Comparison of ENCODE assay signal across 9 cellular contexts in the genomic region with DNA sequence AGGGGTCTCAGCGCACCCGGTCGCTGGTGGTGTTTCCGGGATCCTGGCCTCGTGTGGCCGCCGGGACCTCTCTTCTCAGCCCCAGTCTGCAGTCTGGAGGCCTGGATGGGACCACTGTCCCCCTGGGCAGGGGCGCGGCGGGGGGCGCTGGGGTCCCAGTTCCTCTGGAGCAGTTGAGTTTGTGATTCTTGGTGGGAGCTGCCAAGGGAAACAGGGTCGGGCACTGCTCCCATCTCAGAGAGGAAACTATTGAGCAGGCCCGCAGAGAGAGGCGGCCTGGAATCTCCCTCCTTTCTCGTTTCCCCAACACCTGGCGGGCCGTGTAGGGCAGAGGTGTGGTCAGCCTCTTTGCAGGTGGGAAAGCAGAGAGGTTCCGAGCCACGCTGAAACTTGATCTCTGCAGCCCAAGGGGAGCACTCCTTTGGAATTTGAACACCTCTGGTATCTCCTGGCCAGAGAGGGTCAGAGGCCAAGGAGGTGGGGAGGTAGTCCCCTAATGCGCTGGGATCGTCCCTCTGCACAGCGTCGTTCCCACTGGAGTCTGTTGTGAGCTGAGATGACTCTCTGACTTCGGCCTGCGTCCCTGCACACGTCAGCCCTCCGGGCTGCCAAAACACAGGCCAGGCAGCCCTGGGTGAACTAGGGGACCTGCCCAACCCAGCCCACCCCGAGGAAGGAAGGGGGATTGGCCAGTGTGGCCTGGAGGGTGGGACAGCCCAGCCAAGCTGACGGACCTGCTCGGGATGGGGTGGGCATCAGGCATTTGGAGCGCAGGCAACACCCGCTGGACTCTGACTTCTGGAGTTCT. TPM values are rescaled to one million over a fixed set of nuclear protein-coding genes. Genes with fewer than 3 reads are reported as not detected.
DNase-seq lines count a peak whose midpoint lies in the region; ATAC-seq, FAIRE-seq and TF ChIP-seq lines count a peak whose summit lies in the region.
"Had no signal": no experiment of that assay in that cellular context is flagged by ENCODE, and none has a peak within 500 bp of the region (broad histone marks: within the 10 kb centered on the region; RNA-seq: fewer than 3 reads in every experiment).

No MANE protein-coding gene starts in this region.

- no peak for TF ChIP-seq EP300 in K562 (IDR thresholded peaks at IDR 0.05; ENCODE audit: low read length)

- TF ChIP-seq POLR2A in K562 (conservative IDR thresholded peaks at IDR 0.05) (no peak), spleen (IDR thresholded peaks at IDR 0.05) (no peak)

- CTCF ChIA-PET in K562 (lab: Yijun Ruan, JAX; ENCODE audit: low intra/inter-chr PET ratio) = interaction anchor here (1.0 kb wide), 1 partner anchor 25 kb away, joined by 3 read pairs; no protein-coding TSS in a partner anchor

- peak; percentile 6 for ATAC-seq in K562
- no peak for ATAC-seq in GM19397 (IDR thresholded peaks at IDR 0.05; ENCODE audit: unreplicated experiment)

- H3K4me1 ChIP-seq in KMS-11 (ENCODE audit: low read depth, poor library complexity, severe bottlenecking) (no peaks in the 10 kb centered on the region), K562 (replicated peaks in 1 of 2; ENCODE audit: control insufficient read depth in 2 of 2, insufficient read depth in 2 of 2, low read length in 2 of 2) (peaks cover 47 to 70% of the 10 kb centered on the region in 2 experiments), spleen (peaks cover 45 to 90% (median 76%) of the 10 kb centered on the region in 6 donors)

- 5% methylated on average over 31 of the region's 32 CpGs for WGBS in K562 (ENCODE audit: insufficient coverage, low coverage, missing lambda C conversion rate)
- WGBS in spleen, 5 donors = 10 to 20% (median 13%) methylated on average over 18 to 32 of the region's 32 CpGs

- H3K9me3 ChIP-seq in K562 (replicated peaks; ENCODE audit: control insufficient read depth, insufficient read depth, low read depth, low read length) (no peaks in the 10 kb centered on the region), spleen (no peaks in the 10 kb centered on the region)

- POLR2A ChIA-PET in K562 (lab: Yijun Ruan, JAX) = interaction anchor here (0.6 to 1.7 kb wide), 9 partner anchors 9 to 91 kb away, joined by 3 to 8 read pairs (median 3); no protein-coding TSS in a partner anchor

- H3K36me3 ChIP-seq in KMS-11 (ENCODE audit: insufficient read depth) = no peaks in the 10 kb centered on the region
- peaks cover 7% of the 10 kb centered on the region; the same call in 1 of the 3 replicates for H3K36me3 ChIP-seq in K562 (ENCODE audit: control insufficient read depth, insufficient read depth, low read length)
- H3K36me3 ChIP-seq in spleen = peaks cover 0 to 6% (median 0%) of the 10 kb centered on the region in 6 donors

- H3K4me3 ChIP-seq in KMS-11 (IDR thresholded peaks at IDR 0.05; ENCODE audit: insufficient read depth, low read depth, low read length) (no peak overlapping the region), K562 (peak overlapping the region; percentile 78), spleen (peak overlapping the region; percentile 76 to 98 (median 84))

- no peaks in the 10 kb centered on the region for H4K20me1 ChIP-seq in KMS-11 (ENCODE audit: insufficient read depth)
- no peaks in the 10 kb centered on the region; the same call in 1 of the 2 replicates for H4K20me1 ChIP-seq in K562 (replicated peaks; ENCODE audit: control insufficient read depth, insufficient read depth, low read length)

- H3K79me2 ChIP-seq in KMS-11 (ENCODE audit: insufficient read depth, low read depth) (no peaks in the 10 kb centered on the region), K562 (ENCODE audit: control insufficient read depth, insufficient read depth, low read length) (peaks cover 49% of the 10 kb centered on the region)

- no peaks in the 10 kb centered on the region for H3K9me1 ChIP-seq in K562 (ENCODE audit: control insufficient read depth, insufficient read depth, low read length)

- TF ChIP-seq CTCF in KMS-11 (conservative IDR thresholded peaks at IDR 0.05; ENCODE audit: low read depth, low read length) = no peak
- no peak for TF ChIP-seq CTCF in K562 (IDR thresholded peaks at IDR 0.05 in 2 of 3, conservative IDR thresholded peaks at IDR 0.05 in 1 of 3; ENCODE audit: insufficient read depth in 2 of 3, low read depth in 1 of 3, low read length in 3 of 3)
- no peak for TF ChIP-seq CTCF in spleen (IDR thresholded peaks at IDR 0.05 in 8 of 11, conservative IDR thresholded peaks at IDR 0.05 in 3 of 11)

- no peak for FAIRE-seq in K562 (lab: Jason Lieb, UNC)

- H3K9ac ChIP-seq in KMS-11 = peak overlapping the region; percentile 27; the same call in 1 of the 2 replicates
- H3K9ac ChIP-seq in K562 (ENCODE audit: insufficient read depth in 1 of 2, low read depth in 2 of 2, low read length in 2 of 2) = peak overlapping the region; percentile 69 to 96

- H3K27me3 ChIP-seq in KMS-11 (ENCODE audit: insufficient read depth, low read depth) (no peaks in the 10 kb centered on the region), K562 (ENCODE audit: control insufficient read depth in 2 of 2, insufficient read depth in 2 of 2, low read length in 2 of 2) (no peaks in the 10 kb centered on the region), spleen (replicated peaks in 1 of 7) (no peaks in the 10 kb centered on the region)

- H3K4me2 ChIP-seq in KMS-11 (peak overlapping the region; percentile 54; the same call in 1 of the 2 replicates), K562 (ENCODE audit: insufficient read depth, low read length) (peak overlapping the region; percentile 81)

- intact Hi-C loops in K562 (cut with micrococcal nuclease) (loop anchor here (1.0 kb wide), 3 partner anchors 21 to 56 kb away; no protein-coding TSS in a partner anchor), spleen (cut with DNase I; ENCODE audit: low total_unique reads) (loop anchor here (10.0 kb wide), 2 partner anchors 49 to 51 kb away; partner anchors contain the start of gene C19orf12)

- in situ Hi-C loops in K562 (cut with MboI) = no loop called here

- TF ChIP-seq RAD21 in K562 (CRISPR knock-in tag; conservative IDR thresholded peaks at IDR 0.05 in 1 of 2, IDR thresholded peaks at IDR 0.05 in 1 of 2) = no peak

- H3K27ac ChIP-seq in KMS-11 = no peak overlapping the region
- peak overlapping the region; percentile 57; the same call in 2 of the 3 replicates for H3K27ac ChIP-seq in K562 (ENCODE audit: extremely low read depth, low read depth, low read length)
- peak overlapping the region; percentile 52 to 93 (median 84) for H3K27ac ChIP-seq in spleen
- H3K27ac ChIP-seq: 22Rv1 had no signal

- DNase-seq in DMS53 (lab: John Stamatoyannopoulos, UW) (peak; percentile 30), DMS53 treated with DMSO at 0.1 percent for 48 hours (lab: John Stamatoyannopoulos, UW; ENCODE audit: unreplicated experiment) (no peak), K562 (ENCODE audit: extremely low read depth in 1 of 4, low spot score in 3 of 4) (peak in 2 of 4 experiments; percentile 18 to 33), iPS-NIHi7 (ENCODE audit: extremely low spot score) (peak; percentile 60), spleen (no peak), NCI-H187 treated with DMSO at 0.1 percent for 48 hours (lab: John Stamatoyannopoulos, UW) (no peak)

- peak overlapping the region; percentile 69; the same call in 1 of the 2 replicates for H2AFZ ChIP-seq in KMS-11 (ENCODE audit: low read depth)
- peak overlapping the region; percentile 76 for H2AFZ ChIP-seq in K562 (ENCODE audit: low read depth, low read length)

- BruUV-seq in K562 (replicated peaks; lab: Mats Ljungman, UMichigan) = TSS peak; percentile 46

RNA-seq across cellular contexts. Expression of gene PLEKHF1, which starts 0.8 kb away (rescaled TPM):
- 3.5 and 12.3 TPM in 2 replicates for total RNA-seq in K562 (2011; cell fraction: chromatin; rRNA removed; ENCODE audit: low replicate concordance)
- 17.3 and 17.5 TPM in 2 replicates for total RNA-seq in K562 (2011; cell fraction: nucleolus; rRNA removed)
- 7.9 and 9.0 TPM in 2 replicates for total RNA-seq in K562 (2011; cell fraction: nucleoplasm; rRNA removed)
- total RNA-seq in K562 (2014; rRNA removed) = 13.4 and 18.5 TPM in 2 replicates
- 1.2 TPM in 2 replicates for total RNA-seq in K562 (2014; rRNA removed; fragmentation: Illumina TruSeq; extraction: Trizol)
- total RNA-seq in K562 (2015; rRNA removed; fragmentation: Illumina TruSeq; extraction: Trizol) = 5.0 and 5.6 TPM in 2 replicates
- total RNA-seq in K562 (2021) = 12.7 and 15.1 TPM in 2 replicates
- 2.9 and 5.2 TPM in 2 replicates for polyA plus RNA-seq in K562 (2011; rRNA removed)
- 6.8 and 18.1 TPM in 2 replicates for polyA plus RNA-seq in K562 (2011; cell fraction: cytosol; rRNA removed)
- 5.6 and 9.4 TPM in 2 replicates for polyA plus RNA-seq in K562 (2011; cell fraction: nucleus; rRNA removed)
- polyA plus RNA-seq in K562 (2012) = 9.9 and 29.3 TPM in 2 replicates
- polyA plus RNA-seq in K562 (2014; fragmentation: Illumina TruSeq; extraction: Trizol) = 2.3 and 4.6 TPM in 2 replicates
- under 1 TPM in 1 of 2 experiments, not detected in 1; 0.07 TPM for polyA plus RNA-seq in K562 (2014; fragmentation: Nextera tagmentation; extraction: Ambion mirVana)
- 11.0 and 12.0 TPM in 2 replicates for polyA plus RNA-seq in K562 (2014; rRNA removed)
- polyA minus RNA-seq in K562 (2011; rRNA and poly(A)+ RNA removed) = 1.9 and 2.0 TPM in 2 replicates
- 5.2 and 6.2 TPM in 2 replicates for polyA minus RNA-seq in K562 (2011; cell fraction: cytosol; rRNA and poly(A)+ RNA removed)
- polyA minus RNA-seq in K562 (2011; cell fraction: nucleus; rRNA and poly(A)+ RNA removed) = 6.5 and 7.6 TPM in 2 replicates
- total RNA-seq in spleen = 10 to 100 TPM; 12.4 to 28.0 (median 18.5) TPM
- 10 to 100 TPM in 2 of 3 donors, 1 to 10 TPM in 1; 9.7 to 18.6 (median 10.7) TPM for polyA plus RNA-seq in spleen

RNA-seq across cellular contexts. Expression of gene C19orf12, which starts 49.0 kb away (rescaled TPM):
- 15.4 and 23.3 TPM in 2 replicates for total RNA-seq in K562 (2011; cell fraction: chromatin; rRNA removed; ENCODE audit: low replicate concordance)
- total RNA-seq in K562 (2011; cell fraction: nucleolus; rRNA removed) = 12.6 and 12.8 TPM in 2 replicates
- total RNA-seq in K562 (2011; cell fraction: nucleoplasm; rRNA removed) = 14.1 and 15.2 TPM in 2 replicates
- 10.2 and 13.1 TPM in 2 replicates for total RNA-seq in K562 (2014; rRNA removed)
- total RNA-seq in K562 (2014; rRNA removed; fragmentation: Illumina TruSeq; extraction: Trizol) = 6.8 TPM in 2 replicates
- 10.1 and 11.3 TPM in 2 replicates for total RNA-seq in K562 (2015; rRNA removed; fragmentation: Illumina TruSeq; extraction: Trizol)
- total RNA-seq in K562 (2021) = 11.7 and 14.5 TPM in 2 replicates
- 10.3 and 12.9 TPM in 2 replicates for polyA plus RNA-seq in K562 (2011; rRNA removed)
- polyA plus RNA-seq in K562 (2011; cell fraction: cytosol; rRNA removed) = 9.3 and 14.0 TPM in 2 replicates
- polyA plus RNA-seq in K562 (2011; cell fraction: nucleus; rRNA removed) = 11.9 and 16.5 TPM in 2 replicates
- 11.1 and 15.6 TPM in 2 replicates for polyA plus RNA-seq in K562 (2012)
- 9.8 and 11.4 TPM in 2 replicates for polyA plus RNA-seq in K562 (2014; fragmentation: Illumina TruSeq; extraction: Trizol)
- 1 to 10 TPM; 1.9 to 2.8 TPM for polyA plus RNA-seq in K562 (2014; fragmentation: Nextera tagmentation; extraction: Ambion mirVana)
- polyA plus RNA-seq in K562 (2014; rRNA removed) = 13.1 and 16.5 TPM in 2 replicates
- 3.7 and 4.0 TPM in 2 replicates for polyA minus RNA-seq in K562 (2011; rRNA and poly(A)+ RNA removed)
- 2.9 and 4.1 TPM in 2 replicates for polyA minus RNA-seq in K562 (2011; cell fraction: cytosol; rRNA and poly(A)+ RNA removed)
- polyA minus RNA-seq in K562 (2011; cell fraction: nucleus; rRNA and poly(A)+ RNA removed) = 3.2 and 3.6 TPM in 2 replicates
- 10 to 100 TPM; 24.2 to 36.9 (median 30.2) TPM for total RNA-seq in spleen
- polyA plus RNA-seq in spleen = 10 to 100 TPM; 13.8 to 19.3 (median 13.9) TPM

RNA-seq across cellular contexts. Expression of gene POP4, which starts 59.9 kb away (rescaled TPM):
- 71.1 and 129 TPM in 2 replicates for total RNA-seq in K562 (2011; cell fraction: chromatin; rRNA removed; ENCODE audit: low replicate concordance)
- total RNA-seq in K562 (2011; cell fraction: nucleolus; rRNA removed) = 77.1 and 97.6 TPM in 2 replicates
- 95.7 and 96.5 TPM in 2 replicates for total RNA-seq in K562 (2011; cell fraction: nucleoplasm; rRNA removed)
- total RNA-seq in K562 (2014; rRNA removed) = 95.5 and 113 TPM in 2 replicates
- 110 TPM in 2 replicates for total RNA-seq in K562 (2014; rRNA removed; fragmentation: Illumina TruSeq; extraction: Trizol)
- 108 and 113 TPM in 2 replicates for total RNA-seq in K562 (2015; rRNA removed; fragmentation: Illumina TruSeq; extraction: Trizol)
- total RNA-seq in K562 (2021) = 86.1 and 92.6 TPM in 2 replicates
- polyA plus RNA-seq in K562 (2011; rRNA removed) = 86.1 and 99.0 TPM in 2 replicates
- 61.1 and 61.7 TPM in 2 replicates for polyA plus RNA-seq in K562 (2011; cell fraction: cytosol; rRNA removed)
- 106 and 126 TPM in 2 replicates for polyA plus RNA-seq in K562 (2011; cell fraction: nucleus; rRNA removed)
- 56.6 and 69.1 TPM in 2 replicates for polyA plus RNA-seq in K562 (2012)
- polyA plus RNA-seq in K562 (2014; fragmentation: Illumina TruSeq; extraction: Trizol) = 98.2 and 111 TPM in 2 replicates
- 10 to 100 TPM; 42.1 to 59.6 TPM for polyA plus RNA-seq in K562 (2014; fragmentation: Nextera tagmentation; extraction: Ambion mirVana)
- 99.3 and 128 TPM in 2 replicates for polyA plus RNA-seq in K562 (2014; rRNA removed)
- polyA minus RNA-seq in K562 (2011; rRNA and poly(A)+ RNA removed) = 86.3 and 90.5 TPM in 2 replicates
- polyA minus RNA-seq in K562 (2011; cell fraction: cytosol; rRNA and poly(A)+ RNA removed) = 26.8 and 34.8 TPM in 2 replicates
- polyA minus RNA-seq in K562 (2011; cell fraction: nucleus; rRNA and poly(A)+ RNA removed) = 62.5 and 81.8 TPM in 2 replicates
- 10 to 100 TPM; 49.3 to 73.1 (median 60.7) TPM for total RNA-seq in spleen
- 10 to 100 TPM; 54.5 to 69.1 (median 68.8) TPM for polyA plus RNA-seq in spleen

Comparison
In these comparisons a context has a peak if more than half of its experiments do, and no peak if none do; other contexts are left out.
1. DNase-seq: peak in DMS53 (single experiment) and iPS-NIHi7 (single experiment); none in DMS53 treated with DMSO at 0.1 percent for 48 hours (single experiment), spleen (single experiment) and NCI-H187 treated with DMSO at 0.1 percent for 48 hours (single experiment).